21 cellular contexts compared by ENCODE assay signal in the genomic region with DNA sequence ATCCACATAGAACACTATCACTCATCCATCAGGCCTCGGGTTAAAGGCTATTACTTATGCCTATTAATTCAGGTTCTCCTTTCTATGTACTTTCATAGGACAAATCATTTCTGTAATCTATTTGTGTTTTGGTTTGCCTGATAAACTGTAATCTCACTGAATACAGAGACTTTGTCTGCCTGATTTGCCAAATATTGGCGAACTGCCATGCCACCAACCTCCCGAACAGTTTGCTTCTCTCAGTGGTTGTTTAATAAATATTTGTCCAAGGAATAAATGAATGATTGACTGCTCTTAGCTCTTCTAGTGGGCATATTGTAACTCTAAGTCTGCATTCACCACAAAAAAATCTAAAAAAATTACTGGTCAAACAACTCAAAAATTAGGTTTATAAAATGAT.
"Had no signal": no experiment of that assay in that cellular context is flagged by ENCODE, and none has a peak within 500 bp of the region (broad histone marks: within the 10 kb centered on the region; RNA-seq: fewer than 3 reads in every experiment).

No MANE protein-coding gene starts in this region.

- H3K4me3 ChIP-seq: PC-9, Peyer's patch, SJCRH30 had no signal

- H3K27ac ChIP-seq: PC-9, Peyer's patch, SJCRH30 had no signal

- H3K4me1 ChIP-seq: Peyer's patch, SJCRH30 had no signal

- H3K4me2 ChIP-seq: PC-9 had no signal

- ATAC-seq: Right ventricle myocardium inferior, SK-N-SH treated with all-trans-retinoic acid at 6 μM for 48 hours had no signal

- DNase-seq: KBM-7; MV-4-11; NCI-H1048; NCI-H1105; NCI-H1436 treated with DMSO at 0.1 percent for 48 hours; NCI-H1694; NCI-H187 treated with DMSO at 0.1 percent for 48 hours; NCI-H2081 treated with DMSO at 0.1 percent for 48 hours; NCI-H2171; NCI-H226; NCI-H446; NCI-H510A treated with DMSO at 0.1 percent for 48 hours; NCI-H526; NCI-H748 treated with DMSO at 0.1 percent for 48 hours; NK-92 treated with Interleukin-12 subunit alpha and Interleukin-12 subunit beta, amount 100 ng/mL, for 24 hours; PC-9; Peyer's patch; SHP77 treated with DMSO at 0.1 percent for 48 hours; SJCRH30 had no signal

- H3K9me3 ChIP-seq: Peyer's patch, SJCRH30 had no signal

- H3K36me3 ChIP-seq: Peyer's patch, SJCRH30 had no signal

- H2AFZ ChIP-seq: PC-9 had no signal

- H3K27me3 ChIP-seq: Peyer's patch had no signal
